9 cellular contexts compared by ENCODE assay signal in genomic region chr14:94485944-94486841, GRCh38. TPM values are rescaled to one million over a fixed set of nuclear protein-coding genes. Genes with fewer than 3 reads are reported as not detected.
DNase-seq lines count a peak whose midpoint lies in the region; ATAC-seq and TF ChIP-seq lines count a peak whose summit lies in the region.
"Had no signal": no experiment of that assay in that cellular context is flagged by ENCODE, and none has a peak within 500 bp of the region (broad histone marks: within the 10 kb centered on the region; RNA-seq: fewer than 3 reads in every experiment).

No MANE protein-coding gene starts in this region.

- no peaks in the 10 kb centered on the region for H3K9me1 ChIP-seq in IMR-90 (ENCODE audit: insufficient read depth, low read length)

- H3K27me3 Mint-ChIP-seq in T-helper 2 cell treated with Interferon-gamma antibody and Interleukin-4, amounts not matched to agents 5 μg/mL and 100 μg/mL, for 36 hours (ENCODE audit: low read depth) = peaks cover 3% of the 10 kb centered on the region

- H2BK5ac ChIP-seq in IMR-90 (ENCODE audit: low read depth, low read length, poor library complexity, severe bottlenecking) = no peak overlapping the region

- no peak overlapping the region for H3K4me3 Mint-ChIP-seq in T-helper 2 cell treated with Interferon-gamma antibody and Interleukin-4, amounts not matched to agents 5 μg/mL and 100 μg/mL, for 36 hours

- intact Hi-C loops in IMR-90 (cut with micrococcal nuclease) = loop anchor here (1.0 to 10.0 kb wide), 5 partner anchors 52 to 354 kb away; no protein-coding TSS in a partner anchor

- H3K56ac ChIP-seq in IMR-90 (ENCODE audit: extremely low read depth, insufficient read depth, low read length) = no peak overlapping the region

- H3K9me3 ChIP-seq in IMR-90 (ENCODE audit: control insufficient read depth, insufficient read depth, low read length) = no peaks in the 10 kb centered on the region

- no peaks in the 10 kb centered on the region for H3K9me3 Mint-ChIP-seq in T-helper 2 cell treated with Interferon-gamma antibody and Interleukin-4, amounts not matched to agents 5 μg/mL and 100 μg/mL, for 36 hours

- H3K27ac ChIP-seq in IMR-90 (ENCODE audit: insufficient read depth, low read length) = no peak overlapping the region

- H4K5ac ChIP-seq in IMR-90 (ENCODE audit: low read depth, low read length) = no peak overlapping the region

- H2BK120ac ChIP-seq in IMR-90 (ENCODE audit: low read depth, low read length) = no peak overlapping the region

- no peaks in the 10 kb centered on the region for H3K4me1 Mint-ChIP-seq in T-helper 2 cell treated with Interferon-gamma antibody and Interleukin-4, amounts not matched to agents 5 μg/mL and 100 μg/mL, for 36 hours (ENCODE audit: low read depth)

- dilution Hi-C loops in IMR-90 (cut with HindIII; ENCODE audit: low sequenced_read_pairs, unreplicated experiment) = no loop called here

- no peak overlapping the region for H3K9ac ChIP-seq in IMR-90 (ENCODE audit: low read depth, low read length)

- TF ChIP-seq RAD21 in IMR-90 (IDR thresholded peaks at IDR 0.05; ENCODE audit: low read length) = peak; percentile 83

- no peak overlapping the region for H2BK15ac ChIP-seq in IMR-90 (ENCODE audit: low read depth, low read length)

- CTCF ChIA-PET in IMR-90 (lab: Yijun Ruan, JAX) = interaction anchor here (0.6 to 1.4 kb wide), 18 partner anchors 9 to 733 kb away, joined by 3 to 6 read pairs (median 3); partner anchors contain the start of gene SERPINA9

- H2AK9ac ChIP-seq in IMR-90 (replicated peaks; ENCODE audit: low read depth, low read length, poor library complexity) = no peak overlapping the region

- H3K27me3 ChIP-seq in IMR-90 (ENCODE audit: control insufficient read depth, insufficient read depth, low read length) = peaks cover 10% of the 10 kb centered on the region

- H4K91ac ChIP-seq in IMR-90 (ENCODE audit: insufficient read depth, low read depth, low read length) = no peak overlapping the region

- no peak overlapping the region for H3K23ac ChIP-seq in IMR-90 (ENCODE audit: low read depth, low read length)

- no peaks in the 10 kb centered on the region for H3K36me3 Mint-ChIP-seq in T-helper 2 cell treated with Interferon-gamma antibody and Interleukin-4, amounts not matched to agents 5 μg/mL and 100 μg/mL, for 36 hours (ENCODE audit: low read depth)

- H3K4me2 ChIP-seq in IMR-90 (ENCODE audit: low read depth, low read length) = no peak overlapping the region

- no peak overlapping the region for H3K18ac ChIP-seq in IMR-90 (ENCODE audit: low read depth, low read length)

- no peaks in the 10 kb centered on the region for H3K79me1 ChIP-seq in IMR-90 (ENCODE audit: low read depth in 1 of 2, low read length in 2 of 2)

- H3K4ac ChIP-seq in IMR-90 (ENCODE audit: low read depth, low read length) = no peak overlapping the region

- no peaks in the 10 kb centered on the region; the same call in 1 of the 2 replicates for H3K4me1 ChIP-seq in IMR-90 (ENCODE audit: control insufficient read depth, insufficient read depth, low read length)

- no peaks in the 10 kb centered on the region for H4K20me1 ChIP-seq in IMR-90 (ENCODE audit: insufficient read depth, low read length)

- no peak overlapping the region for H3K14ac ChIP-seq in IMR-90 (replicated peaks; ENCODE audit: low read depth, low read length)

- H4K8ac ChIP-seq in IMR-90 (ENCODE audit: low read depth in 2 of 2, low read length in 2 of 2) = no peak overlapping the region

- H2AFZ ChIP-seq in IMR-90 (replicated peaks; ENCODE audit: low read length, poor library complexity) = peak overlapping the region; percentile 45

- in situ Hi-C loops in IMR-90 (cut with MboI; ENCODE audit: low sequenced_read_pairs) (no loop called here), T47D (cut with HindIII; ENCODE audit: low pct_unique_long_range_greater_than_20kb, low sequenced_read_pairs) (no loop called here)

- no peak overlapping the region for H2AK5ac ChIP-seq in IMR-90 (ENCODE audit: low read depth, low read length)

- H3K36me3 ChIP-seq in IMR-90 (ENCODE audit: control insufficient read depth, insufficient read depth, low read length) = no peaks in the 10 kb centered on the region

- H3K4me3 ChIP-seq in IMR-90 (ENCODE audit: insufficient read depth, low read depth, low read length) = no peak overlapping the region

- no peak overlapping the region for H2BK20ac ChIP-seq in IMR-90 (ENCODE audit: low read depth, low read length)

- POLR2A ChIA-PET in IMR-90 (lab: Charles Lee; ENCODE audit: unreplicated experiment) = no interaction called here

- peak; percentile 91 for ATAC-seq in IMR-90 (ENCODE audit: low read depth)
- ATAC-seq in GM18858 (IDR thresholded peaks at IDR 0.05; ENCODE audit: unreplicated experiment) = no peak

- 0% methylated on average over 7 of the region's 26 CpGs; no CpG with 5 or more reads in 1 of the 2 experiments for WGBS in IMR-90 (ENCODE audit: extremely low coverage in 2 of 2, insufficient read length in 1 of 2), 2 experiments

- TF ChIP-seq CTCF in IMR-90 (conservative IDR thresholded peaks at IDR 0.05; ENCODE audit: low read depth, low read length) = peak; percentile 94

- DNase-seq in SHP77 (lab: John Stamatoyannopoulos, UW) (peak; percentile 11 to 20), SHP77 treated with DMSO at 0.1 percent for 48 hours (lab: John Stamatoyannopoulos, UW) (no peak), IMR-90 (peak; percentile 46), T47D (ENCODE audit: low read depth in 1 of 2, low spot score in 1 of 2) (peak; percentile 72 to 93), iPS-NIHi7 (ENCODE audit: extremely low spot score) (peak; percentile 91)
- peak; percentile 21 for DNase-seq in T-helper 2 cell treated with Interferon-gamma antibody and Interleukin-4, amounts not matched to agents 5 μg/mL and 100 μg/mL, for 36 hours (ENCODE audit: low spot score)
- DNase-seq in stimulated activated CD4-positive, alpha-beta T cell treated with anti-CD3 and anti-CD28 coated beads, Interleukin-12 subunit alpha, Interleukin-12 subunit beta, amount 100 ng/mL, for 4 hours = peak; percentile 48

- no peak for TF ChIP-seq POLR2A in IMR-90 (IDR thresholded peaks at IDR 0.05; ENCODE audit: low read depth, low read length)

- H3K27ac Mint-ChIP-seq in T-helper 2 cell treated with Interferon-gamma antibody and Interleukin-4, amounts not matched to agents 5 μg/mL and 100 μg/mL, for 36 hours = no peak overlapping the region

- BruUV-seq in IMR-90 (replicated peaks; lab: Mats Ljungman, UMichigan) = no TSS peak

TF ChIP-seq in IMR-90, 13 proteins besides CTCF, POLR2A, EP300 and RAD21:
- TF ChIP-seq RFX5 (IDR thresholded peaks at IDR 0.05; ENCODE audit: low read depth, low read length) (no peak), MAZ (IDR thresholded peaks at IDR 0.05; ENCODE audit: borderline replicate concordance, low read depth, low read length) (peak; percentile 28; the same call in 1 of the 2 replicates), SMC3 (IDR thresholded peaks at IDR 0.05; ENCODE audit: low read depth, low read length) (peak; percentile 70)

RNA-seq across cellular contexts. Expression of gene SERPINA9, which starts 10.2 kb away (rescaled TPM):
- total RNA-seq in IMR-90 (2012; rRNA removed) = under 0.01 and 0.18 TPM in 2 replicates
- polyA plus RNA-seq in IMR-90 (2012; rRNA removed) = 0.09 and 0.11 TPM in 2 replicates
- 0.09 and 0.10 TPM in 2 replicates for polyA plus RNA-seq in IMR-90 (2012; cell fraction: cytosol; rRNA removed)
- 0.14 TPM in 1 of 2 replicates, not detected in the other for polyA plus RNA-seq in IMR-90 (2012; cell fraction: nucleus; rRNA removed; ENCODE audit: low replicate concordance)
- total RNA-seq: skeletal muscle tissue had no signal

RNA-seq across cellular contexts. Expression of gene SERPINA12, which starts 23.1 kb away (rescaled TPM):
- total RNA-seq in IMR-90 (2012; rRNA removed) = not detected in 2 replicates
- polyA plus RNA-seq in IMR-90 (2012; rRNA removed) = not detected in 2 replicates
- not detected in 2 replicates for polyA plus RNA-seq in IMR-90 (2012; cell fraction: cytosol; rRNA removed)
- polyA plus RNA-seq in IMR-90 (2012; cell fraction: nucleus; rRNA removed; ENCODE audit: low replicate concordance) = not detected in 2 replicates
- total RNA-seq: skeletal muscle tissue had no signal

RNA-seq across cellular contexts. Expression of gene SERPINA11, which starts 33.6 kb away (rescaled TPM):
- not detected in 2 replicates for total RNA-seq in IMR-90 (2012; rRNA removed)
- polyA plus RNA-seq in IMR-90 (2012; rRNA removed) = not detected in 2 replicates
- not detected in 2 replicates for polyA plus RNA-seq in IMR-90 (2012; cell fraction: cytosol; rRNA removed)
- not detected in 2 replicates for polyA plus RNA-seq in IMR-90 (2012; cell fraction: nucleus; rRNA removed; ENCODE audit: low replicate concordance)
- total RNA-seq: skeletal muscle tissue had no signal
